In genomic region chr14:54392986-54393884, GRCh38 we compare ENCODE assay signal across 1 cellular context. TPM values are rescaled to one million over a fixed set of nuclear protein-coding genes. Genes with fewer than 3 reads are reported as not detected.
"Had no signal": no experiment of that assay in that cellular context is flagged by ENCODE, and none has a peak within 500 bp of the region (broad histone marks: within the 10 kb centered on the region; RNA-seq: fewer than 3 reads in every experiment).

No MANE protein-coding gene starts in this region.

RNA-seq across cellular contexts. Expression of gene CDKN3, which starts 3.6 kb away (rescaled TPM):
- total RNA-seq: body of pancreas had no signal
